ENCODE assay signal across 11 cellular contexts in the genomic region with DNA sequence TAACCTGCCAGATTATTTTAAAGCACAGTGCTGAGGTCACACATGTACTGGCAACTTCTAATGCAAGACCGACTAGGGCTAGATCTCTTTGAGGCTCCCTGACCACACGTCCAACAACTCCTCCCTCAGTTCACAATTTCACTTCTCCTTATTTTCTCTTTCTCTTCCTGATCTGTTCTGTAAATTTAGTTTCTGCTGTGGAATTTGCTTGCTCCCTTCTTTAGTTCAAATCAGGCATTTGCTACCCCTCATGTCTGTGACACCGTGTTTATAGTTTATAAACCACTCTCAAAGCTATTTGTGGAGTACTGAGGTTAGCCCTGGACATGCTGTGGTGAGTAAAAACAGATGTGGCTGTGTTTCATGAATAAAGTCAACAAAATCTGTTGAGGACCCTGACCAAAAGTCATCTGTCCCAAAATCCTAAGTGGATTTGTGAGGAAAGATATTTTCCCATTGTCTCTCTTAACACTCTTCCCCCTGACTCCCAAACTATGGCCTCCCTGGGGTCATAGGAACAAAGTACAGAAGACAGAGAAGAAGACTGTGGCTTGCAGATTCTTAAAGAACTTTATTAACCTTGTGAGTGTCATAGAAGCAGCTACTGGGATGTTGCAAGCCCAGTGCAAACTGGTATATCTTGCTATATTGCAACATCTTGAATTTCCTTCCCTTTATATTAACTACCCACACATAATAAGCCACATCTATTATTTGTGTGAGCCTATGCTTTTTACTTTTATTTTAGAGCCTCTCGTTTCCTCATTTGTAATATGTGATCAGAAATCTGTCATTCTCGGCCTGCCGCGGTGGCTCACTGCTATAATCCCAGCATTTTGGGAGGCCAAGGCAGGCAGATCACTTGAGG. TPM values are rescaled to one million over a fixed set of nuclear protein-coding genes. Genes with fewer than 3 reads are reported as not detected.
A peak's percentile ranks its signal among the peaks of the same experiment; 100 is the strongest.
DNase-seq lines count a peak whose midpoint lies in the region; ATAC-seq, FAIRE-seq and TF ChIP-seq lines count a peak whose summit lies in the region.
"Had no signal": no experiment of that assay in that cellular context is flagged by ENCODE, and none has a peak within 500 bp of the region (broad histone marks: within the 10 kb centered on the region; RNA-seq: fewer than 3 reads in every experiment).

No MANE protein-coding gene starts in this region.

- no peak for FAIRE-seq in urothelium cell line (lab: Jason Lieb, UNC)

- CTCF ChIA-PET in GM10248 (lab: Yijun Ruan, JAX), result interaction anchor here (0.9 to 1.8 kb wide), 5 partner anchors 15 to 80 kb away, joined by 3 to 7 read pairs (median 3); no protein-coding TSS in a partner anchor

- DNase-seq in GM10248 (ENCODE audit: extremely low spot score), result peak; percentile 38
- peak; percentile 77 for DNase-seq in RPMI8226
- DNase-seq in urothelium cell line (ENCODE audit: low spot score), result no peak
- DNase-seq in Right ventricle myocardium superior, result no peak
- DNase-seq in H9, result no peak
- no peak for DNase-seq in gastrocnemius medialis
- DNase-seq: naive thymus-derived CD8-positive, alpha-beta T cell; thyroid gland had no signal

- H2BK12ac ChIP-seq in H9 (ENCODE audit: insufficient read length, low read depth, low read length), result no peak overlapping the region

- no peak overlapping the region for H3K27ac Mint-ChIP-seq in H9

- H3K18ac ChIP-seq in H9 (ENCODE audit: insufficient read length, low read depth, low read length), result no peak overlapping the region

- no peak overlapping the region for H3K56ac ChIP-seq in H9 (ENCODE audit: insufficient read length, low read depth, low read length)

- no peak overlapping the region for H2BK20ac ChIP-seq in H9 (ENCODE audit: low read depth, low read length, poor library complexity, severe bottlenecking)

- H2AFZ ChIP-seq in H9 (ENCODE audit: low read length), result no peak overlapping the region

- H3K27ac ChIP-seq in muscle layer of duodenum (ENCODE audit: low read length), result peak overlapping the region; percentile 58
- H3K27ac ChIP-seq in H9 (ENCODE audit: insufficient read length, low read depth, low read length), result no peak overlapping the region
- H3K27ac ChIP-seq in gastrocnemius medialis, result no peak overlapping the region
- H3K27ac ChIP-seq: cardiac muscle cell, thyroid gland had no signal

- peaks cover 11 to 12% of the 10 kb centered on the region in 2 experiments for H3K4me1 Mint-ChIP-seq in H9

- H4K91ac ChIP-seq in H9 (ENCODE audit: insufficient read length, low read depth, low read length), result no peak overlapping the region

- no peak overlapping the region for H4K5ac ChIP-seq in H9 (ENCODE audit: insufficient read length, low read depth, low read length)

- H3K79me2 ChIP-seq in H9 (ENCODE audit: insufficient read depth, low read length), result 0 out of 2 replicates have a peak, but pooled peaks cover 2% of the 10 kb centered on the region

- TF ChIP-seq POLR2A in gastrocnemius medialis (IDR thresholded peaks at IDR 0.05), result peak in 1 of 2 donors; percentile 16

- H3K23ac ChIP-seq in H9 (ENCODE audit: insufficient read length, low read depth, low read length), result no peak overlapping the region

- no peaks in the 10 kb centered on the region for H4K20me1 ChIP-seq in H9 (ENCODE audit: control insufficient read depth, insufficient read depth, insufficient read length)

- no peak overlapping the region for H3K4me2 ChIP-seq in H9 (ENCODE audit: insufficient read depth, insufficient read length, low read length)

- POLR2A ChIA-PET in GM10248 (lab: Yijun Ruan, JAX), result no interaction called here

- intact Hi-C loops in Right ventricle myocardium superior (cut with DNase I) (no loop called here), gastrocnemius medialis (cut with DNase I; ENCODE audit: low total_unique reads) (no loop called here)

- H2BK15ac ChIP-seq in H9 (ENCODE audit: low read depth, low read length), result no peak overlapping the region

- no peak overlapping the region for H3K4ac ChIP-seq in H9 (ENCODE audit: low read depth, low read length)

- peaks cover 6% of the 10 kb centered on the region for H3K27me3 ChIP-seq in muscle layer of duodenum (ENCODE audit: low read depth, low read length)
- H3K27me3 ChIP-seq in H9 (ENCODE audit: insufficient read depth, low read length), result no peaks in the 10 kb centered on the region
- peaks cover 0 to 5% (median 0%) of the 10 kb centered on the region in 3 donors for H3K27me3 ChIP-seq in gastrocnemius medialis
- H3K27me3 ChIP-seq: cardiac muscle cell, thyroid gland had no signal

- H2BK120ac ChIP-seq in H9 (ENCODE audit: low read depth, low read length, poor library complexity, severe bottlenecking), result no peak overlapping the region

- H2BK5ac ChIP-seq in H9 (ENCODE audit: insufficient read length, low read length), result no peak overlapping the region

- H3K14ac ChIP-seq in H9 (ENCODE audit: insufficient read depth, low read length), result no peak overlapping the region

- no peaks in the 10 kb centered on the region for H3K9me3 Mint-ChIP-seq in H9
- H3K9me3 Mint-ChIP-seq: naive thymus-derived CD8-positive, alpha-beta T cell had no signal

- H3K4me3 ChIP-seq in muscle layer of duodenum (ENCODE audit: low read depth in 1 of 2, low read length in 2 of 2) (no peak overlapping the region), gastrocnemius medialis (no peak overlapping the region)
- H3K4me3 ChIP-seq: cardiac muscle cell, thyroid gland had no signal

- no peak overlapping the region for H4K8ac ChIP-seq in H9 (replicated peaks; ENCODE audit: insufficient read length, low read depth, low read length)

- no peaks in the 10 kb centered on the region for H3K36me3 Mint-ChIP-seq in H9 (ENCODE audit: insufficient read depth in 1 of 3, low read depth in 3 of 3)
- H3K36me3 Mint-ChIP-seq: naive thymus-derived CD8-positive, alpha-beta T cell had no signal

- H3K27me3 Mint-ChIP-seq in H9 (ENCODE audit: low read depth), result peaks cover 12% of the 10 kb centered on the region

- H3K4me3 Mint-ChIP-seq in H9, result no peak overlapping the region

- H3K36me3 ChIP-seq in muscle layer of duodenum (ENCODE audit: control insufficient read depth in 1 of 2, insufficient read depth in 2 of 2, low read length in 2 of 2) (peaks cover 0 to 16% of the 10 kb centered on the region in 2 donors), gastrocnemius medialis (no peaks in the 10 kb centered on the region)
- H3K36me3 ChIP-seq: cardiac muscle cell, thyroid gland had no signal

- WGBS in H9 (ENCODE audit: extremely low coverage, insufficient read length, low lambda C conversion rate), result no CpG with 5 or more reads among the region's 7 CpGs

- H3T11ph ChIP-seq in H9 (ENCODE audit: low read length), result no peak overlapping the region

- no peaks in the 10 kb centered on the region for H3K79me1 ChIP-seq in H9 (ENCODE audit: insufficient read depth, low read depth, low read length, poor library complexity, severe bottlenecking)

- TF ChIP-seq CTCF in GM10248 (IDR thresholded peaks at IDR 0.05; ENCODE audit: control extremely low read depth, extremely low read depth, low read depth, missing control alignments) (no peak), H9 (conservative IDR thresholded peaks at IDR 0.05) (no peak), gastrocnemius medialis (IDR thresholded peaks at IDR 0.05 in 4 of 5, conservative IDR thresholded peaks at IDR 0.05 in 1 of 5) (no peak)

- peaks cover 18% of the 10 kb centered on the region for H3K23me2 ChIP-seq in H9 (ENCODE audit: insufficient read length, low read depth, low read length, poor library complexity, severe bottlenecking)

- H3K4me1 ChIP-seq in muscle layer of duodenum (ENCODE audit: control insufficient read depth in 1 of 2, insufficient read depth in 2 of 2, low read length in 2 of 2), result peaks cover 0 to 16% of the 10 kb centered on the region in 2 donors
- H3K4me1 ChIP-seq in H9 (ENCODE audit: insufficient read depth, low read length), result peaks cover 3% of the 10 kb centered on the region; the same call in 1 of the 2 replicates
- peaks cover 15 to 20% of the 10 kb centered on the region in 2 donors for H3K4me1 ChIP-seq in gastrocnemius medialis

- in situ Hi-C loops in gastrocnemius medialis (cut with MboI; ENCODE audit: low sequenced_read_pairs in 4 of 4), result loop anchor here in 1 of 4 donors (5.0 kb wide), 1 partner anchor 67 kb away; the partner anchor contains the start of genes MCEE and MPHOSPH10

- no peaks in the 10 kb centered on the region for H3K9me3 ChIP-seq in muscle layer of duodenum (ENCODE audit: control insufficient read depth in 1 of 2, low read length in 2 of 2)
- no peaks in the 10 kb centered on the region for H3K9me3 ChIP-seq in H9 (ENCODE audit: control insufficient read depth, low read depth, low read length)
- no peaks in the 10 kb centered on the region for H3K9me3 ChIP-seq in gastrocnemius medialis
- H3K9me3 ChIP-seq: thyroid gland had no signal

- peak; percentile 21 for ATAC-seq in HG02763 (IDR thresholded peaks at IDR 0.05; ENCODE audit: unreplicated experiment)
- no peak for ATAC-seq in Right ventricle myocardium superior (ENCODE audit: poor library complexity)
- ATAC-seq in gastrocnemius medialis, result no peak
- ATAC-seq: naive thymus-derived CD8-positive, alpha-beta T cell had no signal

- no peak overlapping the region for H3K9ac ChIP-seq in H9 (ENCODE audit: extremely low read depth, insufficient read length, low read length)

- H2AK5ac ChIP-seq in H9 (ENCODE audit: insufficient read length, low read length), result no peak overlapping the region

RNA-seq across cellular contexts. Expression of gene NAGK, which starts 3.5 kb away (rescaled TPM):
- 45.1 TPM for total RNA-seq in Right ventricle myocardium superior
- total RNA-seq in H9 (2021), result 74.4 and 75.1 TPM in 2 replicates
- total RNA-seq in gastrocnemius medialis, result 10 to 100 TPM; 24.2 to 43.5 (median 41.2) TPM

Comparison
In these comparisons a context has a peak if more than half of its experiments do, and no peak if none do; other contexts are left out.
1. DNase-seq: peak in GM10248 (single experiment) and RPMI8226 (single experiment); none in urothelium cell line (single experiment), Right ventricle myocardium superior (single experiment), H9 (single experiment) and gastrocnemius medialis (0 of 2).